1 cellular context compared by ENCODE assay signal in the genomic region with DNA sequence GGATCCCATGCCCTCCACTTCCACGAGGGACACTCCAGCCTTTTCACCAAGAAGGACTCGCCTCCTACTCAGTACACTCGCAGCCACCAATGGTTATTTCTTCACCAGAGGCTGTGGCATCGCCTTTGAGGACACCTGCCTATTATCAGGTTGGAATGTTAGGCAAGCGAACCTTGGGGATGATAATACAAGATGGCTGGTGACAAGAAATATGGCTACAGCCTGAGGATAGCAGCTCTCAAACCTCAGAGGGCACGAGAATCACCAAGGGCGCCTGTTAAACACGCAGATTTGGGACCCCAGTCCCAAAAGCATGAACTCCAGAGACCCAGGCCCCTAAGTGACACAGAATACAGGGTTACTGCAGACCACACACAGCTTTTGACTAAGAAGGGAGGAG.
TF ChIP-seq lines count a peak whose summit lies in the region.

No MANE protein-coding gene starts in this region.

TF ChIP-seq in GM12878, 131 proteins besides CTCF, POLR2A, EP300 and RAD21 (continued from another document):
- TF ChIP-seq KDM1A (IDR thresholded peaks at IDR 0.05; ENCODE audit: borderline replicate concordance) (no peak), ASH2L (IDR thresholded peaks at IDR 0.05; ENCODE audit: borderline replicate concordance, low read depth) (no peak), SUZ12 (IDR thresholded peaks at IDR 0.05; ENCODE audit: unreplicated experiment) (no peak)
